16 cellular contexts compared by ENCODE assay signal in the genomic region with DNA sequence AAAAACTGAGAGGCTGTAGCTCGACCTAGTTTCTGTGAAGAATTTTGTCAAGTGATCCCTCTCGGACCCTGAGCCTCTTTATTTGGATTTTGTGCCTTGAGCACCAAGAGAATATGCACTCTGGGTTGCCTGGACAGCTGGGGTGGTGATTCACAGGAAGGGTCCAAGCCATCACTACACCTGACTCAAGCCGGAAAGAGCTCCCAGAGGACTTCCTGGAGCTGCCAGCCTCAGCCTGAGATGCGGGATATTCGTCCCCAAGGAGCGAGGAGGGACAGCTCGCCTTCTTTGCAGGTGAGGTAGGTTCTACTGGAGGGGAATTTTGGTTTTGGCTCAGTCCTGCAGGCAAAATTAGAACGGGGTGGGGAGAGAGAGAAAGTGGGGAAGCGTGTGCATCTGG.
DNase-seq lines count a peak whose midpoint lies in the region; TF ChIP-seq lines count a peak whose summit lies in the region.
"Had no signal": no experiment of that assay in that cellular context is flagged by ENCODE, and none has a peak within 500 bp of the region (broad histone marks: within the 10 kb centered on the region; RNA-seq: fewer than 3 reads in every experiment).

No MANE protein-coding gene starts in this region.

- H3K4me3 Mint-ChIP-seq in brain (peak overlapping the region in 4 of 5 experiments; percentile 22 to 80 (median 76)), glutamatergic neuron (ENCODE audit: unreplicated experiment) (peak overlapping the region; percentile 86)
- H3K4me3 Mint-ChIP-seq: CD8-positive, alpha-beta T cell had no signal

- H3K9ac ChIP-seq in BLaER1: peak overlapping the region; percentile 61; the same call in 1 of the 2 replicates
- H3K9ac ChIP-seq: GM23248 had no signal

- H3K9me3 ChIP-seq in BLaER1: peaks cover 14% of the 10 kb centered on the region

- H3K36me3 Mint-ChIP-seq in brain (peaks cover 19% of the 10 kb centered on the region), glutamatergic neuron (ENCODE audit: unreplicated experiment) (peaks cover 4% of the 10 kb centered on the region)
- H3K36me3 Mint-ChIP-seq: CD8-positive, alpha-beta T cell had no signal

- H3K27ac Mint-ChIP-seq in brain (peak overlapping the region in 3 of 5 experiments; percentile 56 to 98 (median 77)), glutamatergic neuron (ENCODE audit: unreplicated experiment) (no peak overlapping the region)
- H3K27ac Mint-ChIP-seq: CD8-positive, alpha-beta T cell had no signal

- peak overlapping the region; percentile 43 for H3K4me3 ChIP-seq in BLaER1
- H3K4me3 ChIP-seq: GM23248 had no signal

- H3K9me3 Mint-ChIP-seq in brain (peaks cover 0 to 8% (median 0%) of the 10 kb centered on the region in 5 experiments), glutamatergic neuron (ENCODE audit: unreplicated experiment) (peaks cover 4% of the 10 kb centered on the region)
- H3K9me3 Mint-ChIP-seq: CD8-positive, alpha-beta T cell had no signal

- peaks cover 90% of the 10 kb centered on the region for H3K4me1 ChIP-seq in BLaER1

- H3K27me3 ChIP-seq in BLaER1: peaks cover 25% of the 10 kb centered on the region

- H3K27ac ChIP-seq in BLaER1: peak overlapping the region; percentile 53
- H3K27ac ChIP-seq: C4-2B, GM23248, HL-60 had no signal

- TF ChIP-seq CTCF in brain (conservative IDR thresholded peaks at IDR 0.05): no peak
- TF ChIP-seq CTCF in glutamatergic neuron (IDR thresholded peaks at IDR 0.05; ENCODE audit: partially characterized antibody, unreplicated experiment): no peak

- H3K4me2 ChIP-seq in BLaER1: peak overlapping the region; percentile 90

- DNase-seq in Daoy (ENCODE audit: low read depth): peak; percentile 49
- no peak for DNase-seq in glutamatergic neuron
- DNase-seq in SKM-1 (lab: John Stamatoyannopoulos, UW; ENCODE audit: unreplicated experiment): no peak
- no peak for DNase-seq in activated CD4-positive, alpha-beta T cell treated with anti-CD3 and anti-CD28 coated beads, Interleukin-2, amount 50 U/mL, for 48 hours
- no peak for DNase-seq in activated T-cell treated with anti-CD3 and anti-CD28 coated beads for 4 hours
- DNase-seq in NCI-H2081 (lab: John Stamatoyannopoulos, UW): no peak
- DNase-seq: ACHN; CD8-positive, alpha-beta T cell; DND-41; GF-D8; GM23248; IMR-90 had no signal

- peaks cover 23% of the 10 kb centered on the region for H3K36me3 ChIP-seq in BLaER1

- H3K4me1 Mint-ChIP-seq in brain: peaks cover 96% of the 10 kb centered on the region
- H3K4me1 Mint-ChIP-seq in glutamatergic neuron (ENCODE audit: low read depth, unreplicated experiment): peaks cover 51% of the 10 kb centered on the region

- H3K27me3 Mint-ChIP-seq in brain (peaks cover 9% of the 10 kb centered on the region), glutamatergic neuron (ENCODE audit: unreplicated experiment) (peaks cover 11% of the 10 kb centered on the region)

- H4K20me1 ChIP-seq in BLaER1: peaks cover 14% of the 10 kb centered on the region
